ENCODE assay signal across 9 cellular contexts in the genomic region with DNA sequence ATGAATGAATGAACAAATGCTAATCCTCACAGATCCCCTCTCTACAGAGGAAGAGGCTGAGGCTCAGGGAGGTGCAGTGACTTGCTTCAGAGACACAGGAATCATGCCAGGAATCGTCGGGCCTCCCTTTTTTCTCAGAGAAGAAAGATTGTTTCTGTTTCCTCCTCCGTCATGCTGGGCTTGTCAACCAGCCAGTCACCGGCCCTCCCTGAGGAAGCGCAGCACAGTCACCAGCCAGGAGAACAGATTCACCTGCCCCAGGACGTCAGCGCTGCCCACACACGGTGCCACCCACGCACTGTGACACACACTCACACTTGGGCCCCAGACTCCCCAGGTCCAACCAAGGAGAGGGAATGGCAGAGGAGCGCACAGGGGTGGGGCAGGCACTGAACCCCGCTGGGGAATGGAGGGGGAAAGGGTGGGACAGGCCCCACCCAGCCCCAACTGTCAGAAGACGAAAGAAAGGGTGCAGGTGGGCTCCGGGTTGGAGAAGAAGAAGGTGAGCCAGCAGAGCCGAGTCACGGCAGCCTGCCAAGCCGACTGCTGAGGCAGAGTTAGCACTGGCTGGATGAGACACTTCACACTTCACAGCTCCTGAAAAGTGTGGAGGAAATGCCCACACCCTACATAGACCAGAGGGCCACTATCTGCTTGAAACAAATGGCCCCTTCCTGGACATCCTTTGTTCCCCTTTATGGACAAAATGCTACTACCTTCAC. TPM values are rescaled to one million over a fixed set of nuclear protein-coding genes. Genes with fewer than 3 reads are reported as not detected.
DNase-seq lines count a peak whose midpoint lies in the region; ATAC-seq and TF ChIP-seq lines count a peak whose summit lies in the region.
"Had no signal": no experiment of that assay in that cellular context is flagged by ENCODE, and none has a peak within 500 bp of the region (broad histone marks: within the 10 kb centered on the region; RNA-seq: fewer than 3 reads in every experiment).

No MANE protein-coding gene starts in this region.

- BruUV-seq in Panc1 (replicated peaks; lab: Mats Ljungman, UMichigan): no TSS peak

- DNase-seq in Panc1 (ENCODE audit: low read depth, low spot score) (no peak), dermis blood vessel endothelial cell (peak; percentile 46), ovary (peak in 4 of 5 donors; percentile 51 to 62 (median 62)), amniotic stem cell (lab: John Stamatoyannopoulos, UW) (no peak), SK-N-DZ (ENCODE audit: low spot score) (no peak), NCI-H2029 (lab: John Stamatoyannopoulos, UW) (no peak), retina (no peak)
- DNase-seq: MV-4-11 had no signal

- intact Hi-C loops in Panc1 (cut with micrococcal nuclease; ENCODE audit: unreplicated experiment): no loop called here
- intact Hi-C loops in ovary (cut with DNase I): no loop called here

- H3K4me2 ChIP-seq in BLaER1 treated with 17β-estradiol and CSF1 and Interleukin-3, amounts not matched to agents 10 nM and 100 nM: peak overlapping the region; percentile 37 to 64 (median 52); a peak in 21 of 22 replicates

- H3K9me3 ChIP-seq in BLaER1 treated with 17β-estradiol and CSF1 and Interleukin-3, amounts not matched to agents 10 nM and 100 nM (replicated peaks in 1 of 11): peaks cover 1 to 6% (median 3%) of the 10 kb centered on the region in 11 experiments; a peak in 19 of 22 replicates
- H3K9me3 ChIP-seq in Panc1 (ENCODE audit: control insufficient read depth, insufficient read depth, low read depth, low read length) (peaks cover 1% of the 10 kb centered on the region; the same call in 1 of the 2 replicates), ovary (no peaks in the 10 kb centered on the region)

- no peak overlapping the region; a peak in 1 of 22 replicates for H3K9ac ChIP-seq in BLaER1 treated with 17β-estradiol and CSF1 and Interleukin-3, amounts not matched to agents 10 nM and 100 nM

- POLR2A ChIA-PET in Panc1 (lab: Charles Lee): interaction anchor here (0.6 kb wide), 1 partner anchor 13 kb away, joined by 6 read pairs; no protein-coding TSS in a partner anchor

- H3K27me3 ChIP-seq in BLaER1 treated with 17β-estradiol and CSF1 and Interleukin-3, amounts not matched to agents 10 nM and 100 nM: no peaks in the 10 kb centered on the region
- no peaks in the 10 kb centered on the region for H3K27me3 ChIP-seq in Panc1 (ENCODE audit: control insufficient read depth, insufficient read depth, low read length)
- H3K27me3 ChIP-seq in ovary: no peaks in the 10 kb centered on the region

- H3K4me3 ChIP-seq in BLaER1 treated with 17β-estradiol and CSF1 and Interleukin-3, amounts not matched to agents 10 nM and 100 nM: no peak overlapping the region
- H3K4me3 ChIP-seq in Panc1 (ENCODE audit: low read depth in 2 of 2, low read length in 2 of 2): peak overlapping the region in 1 of 2 experiments; percentile 15; a peak in 2 of 4 replicates
- H3K4me3 ChIP-seq in ovary: no peak overlapping the region

- no peak overlapping the region; a peak in 1 of 22 replicates for H3K27ac ChIP-seq in BLaER1 treated with 17β-estradiol and CSF1 and Interleukin-3, amounts not matched to agents 10 nM and 100 nM
- H3K27ac ChIP-seq in Panc1 (ENCODE audit: low read length) (peak overlapping the region; percentile 55), ovary (no peak overlapping the region)

- ATAC-seq in Panc1: peak; percentile 71

- WGBS in ovary, 3 donors: 27 to 39% (median 37%) methylated on average over 16 of the region's 16 CpGs

- TF ChIP-seq CTCF in Panc1 (IDR thresholded peaks at IDR 0.05): no peak
- no peak for TF ChIP-seq CTCF in ovary (IDR thresholded peaks at IDR 0.05)

- no peaks in the 10 kb centered on the region for H3K36me3 ChIP-seq in BLaER1 treated with 17β-estradiol and CSF1 and Interleukin-3, amounts not matched to agents 10 nM and 100 nM
- H3K36me3 ChIP-seq in Panc1 (ENCODE audit: control insufficient read depth, insufficient read depth, low read length) (no peaks in the 10 kb centered on the region), ovary (no peaks in the 10 kb centered on the region)

- H4K20me1 ChIP-seq in BLaER1 treated with 17β-estradiol and CSF1 and Interleukin-3, amounts not matched to agents 10 nM and 100 nM: no peaks in the 10 kb centered on the region

- in situ Hi-C loops in Panc1 (cut with HindIII; ENCODE audit: low pct_unique_long_range_greater_than_20kb, low sequenced_read_pairs): no loop called here

- TF ChIP-seq POLR2A in ovary (IDR thresholded peaks at IDR 0.05): no peak

- peaks cover 18 to 42% (median 24%) of the 10 kb centered on the region in 10 experiments for H3K4me1 ChIP-seq in BLaER1 treated with 17β-estradiol and CSF1 and Interleukin-3, amounts not matched to agents 10 nM and 100 nM
- peaks cover 14% of the 10 kb centered on the region for H3K4me1 ChIP-seq in Panc1 (ENCODE audit: control insufficient read depth, insufficient read depth, low read length)
- H3K4me1 ChIP-seq in ovary (ENCODE audit: insufficient read depth): peaks cover 1% of the 10 kb centered on the region

- CTCF ChIA-PET in Panc1 (lab: Charles Lee): no interaction called here

- no peak for TF ChIP-seq EP300 in ovary (IDR thresholded peaks at IDR 0.05)

RNA-seq across cellular contexts. Expression of gene ERGIC1, which starts 13.8 kb away (rescaled TPM):
- total RNA-seq in Panc1 (2021; ENCODE audit: unreplicated experiment) (206 TPM), dermis blood vessel endothelial cell (64.0 and 137 TPM in 2 replicates), ovary (100 to 1,000 TPM in 2 of 7 donors, 10 to 100 TPM in 5; 41.7 to 132 (median 92.3) TPM)
- polyA plus RNA-seq in Panc1 (2012; ENCODE audit: insufficient read length): 419 TPM
- 100 to 1,000 TPM in 1 of 2 donors, 10 to 100 TPM in 1; 76.4 to 147 TPM for polyA plus RNA-seq in ovary
- polyA plus RNA-seq in SK-N-DZ (2014; cell fraction: cytosol; rRNA removed): 114 and 117 TPM in 2 replicates
- polyA plus RNA-seq in SK-N-DZ (2014; cell fraction: nucleus; rRNA removed): 53.9 and 54.7 TPM in 2 replicates

RNA-seq across cellular contexts. Expression of gene DUSP1, which starts 49.2 kb away (rescaled TPM):
- total RNA-seq in Panc1 (2021; ENCODE audit: unreplicated experiment) (79.9 TPM), dermis blood vessel endothelial cell (105 and 303 TPM in 2 replicates), ovary (1,000 to 10,000 TPM in 2 of 7 donors, 100 to 1,000 TPM in 5; 112 to 2,672 (median 185) TPM)
- polyA plus RNA-seq in Panc1 (2012; ENCODE audit: insufficient read length): 65.0 TPM
- 100 to 1,000 TPM; 201 to 248 TPM for polyA plus RNA-seq in ovary
- polyA plus RNA-seq in SK-N-DZ (2014; cell fraction: cytosol; rRNA removed): 22.7 and 24.2 TPM in 2 replicates
- 28.9 and 31.9 TPM in 2 replicates for polyA plus RNA-seq in SK-N-DZ (2014; cell fraction: nucleus; rRNA removed)

Comparison
In these comparisons a context has a peak if more than half of its experiments do, and no peak if none do; other contexts are left out.
1. DNase-seq: peak in dermis blood vessel endothelial cell (single experiment) and ovary (4 of 5); none in Panc1 (single experiment), amniotic stem cell (single experiment), SK-N-DZ (single experiment), NCI-H2029 (single experiment) and retina (single experiment).